ENCODE assay signal across 1 cellular context in the genomic region with DNA sequence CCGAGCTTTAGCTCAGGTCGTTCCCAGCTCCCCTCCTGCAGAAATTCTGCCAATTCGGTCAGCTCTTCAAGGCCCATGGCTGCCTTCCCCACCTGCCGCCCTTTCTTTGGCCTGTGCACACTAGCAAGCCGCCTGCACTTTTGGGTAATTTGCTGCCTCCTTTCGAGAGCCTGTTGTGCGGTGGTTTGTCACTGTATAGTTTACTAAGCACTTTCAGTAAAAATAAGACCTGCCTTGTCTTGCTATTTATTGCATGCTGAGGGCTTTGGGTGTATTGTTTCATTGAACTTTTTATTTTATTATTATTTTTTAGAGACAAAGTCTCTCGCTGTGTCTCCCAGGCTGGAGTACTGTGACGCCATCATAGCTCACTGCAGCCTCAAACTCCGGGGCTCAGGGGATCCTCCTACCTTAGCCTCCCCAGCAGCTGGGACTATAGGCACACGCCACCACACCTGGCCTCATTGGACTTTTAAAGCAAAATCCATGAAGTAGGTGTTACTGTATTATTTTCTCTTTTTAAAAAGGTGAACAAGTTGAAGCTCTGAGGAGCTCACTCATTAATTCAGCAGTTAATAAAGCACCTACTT.
TF ChIP-seq lines count a peak whose summit lies in the region.

No MANE protein-coding gene starts in this region.

TF ChIP-seq in H1, 55 proteins besides CTCF, POLR2A, EP300 and RAD21:
- TF ChIP-seq CHD1 (IDR thresholded peaks at IDR 0.05; ENCODE audit: low read depth, low read length) (no peak), CREB1 (IDR thresholded peaks at IDR 0.05) (no peak), RFX5 (IDR thresholded peaks at IDR 0.05; ENCODE audit: borderline replicate concordance, low read depth, low read length) (no peak), KDM4A (IDR thresholded peaks at IDR 0.05; ENCODE audit: low read depth, low read length, severe bottlenecking) (no peak), JUN (IDR thresholded peaks at IDR 0.05; ENCODE audit: low read depth, low read length) (no peak), POU5F1 (IDR thresholded peaks at IDR 0.05; ENCODE audit: low read depth, low read length) (no peak), KDM1A (IDR thresholded peaks at IDR 0.05; ENCODE audit: borderline replicate concordance, low read length) (no peak), EGR1 (IDR thresholded peaks at IDR 0.05; ENCODE audit: borderline replicate concordance, low read depth, low read length) (no peak), RNF2 (IDR thresholded peaks at IDR 0.05; ENCODE audit: borderline replicate concordance, low read depth, low read length, missing control alignments, poor library complexity, severe bottlenecking) (no peak), CBX5 (IDR thresholded peaks at IDR 0.05; ENCODE audit: low read depth, low read length) (no peak)
- TF ChIP-seq, protein P1, sequence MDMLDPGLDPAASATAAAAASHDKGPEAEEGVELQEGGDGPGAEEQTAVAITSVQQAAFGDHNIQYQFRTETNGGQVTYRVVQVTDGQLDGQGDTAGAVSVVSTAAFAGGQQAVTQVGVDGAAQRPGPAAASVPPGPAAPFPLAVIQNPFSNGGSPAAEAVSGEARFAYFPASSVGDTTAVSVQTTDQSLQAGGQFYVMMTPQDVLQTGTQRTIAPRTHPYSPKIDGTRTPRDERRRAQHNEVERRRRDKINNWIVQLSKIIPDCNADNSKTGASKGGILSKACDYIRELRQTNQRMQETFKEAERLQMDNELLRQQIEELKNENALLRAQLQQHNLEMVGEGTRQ (IDR thresholded peaks at IDR 0.05; ENCODE audit: low read length) = no peak
TF ChIP-seq in H1: peak in this region for 0.
